In the genomic region with DNA sequence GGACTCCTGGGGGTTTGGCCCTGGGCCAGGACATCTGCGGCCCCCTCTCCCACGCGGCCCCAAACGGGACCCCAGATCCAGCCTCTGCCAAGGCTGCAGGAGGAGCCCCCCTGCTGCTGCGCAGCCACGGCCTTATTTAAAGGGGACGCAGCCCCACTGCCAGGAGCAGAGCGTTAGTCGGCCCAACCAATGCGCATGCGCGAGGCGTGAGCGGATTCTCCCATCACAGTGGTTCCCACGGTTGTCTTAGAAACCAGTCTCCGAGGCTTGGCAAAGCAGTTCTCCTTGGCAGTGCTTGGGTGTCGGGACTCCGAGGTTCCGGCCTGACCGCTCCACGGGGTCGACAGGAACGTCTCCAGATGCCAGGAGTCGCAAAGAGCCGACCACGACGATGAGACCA, we compare ENCODE assay signal across 1 cellular context.
TF ChIP-seq lines count a peak whose summit lies in the region.

No MANE protein-coding gene starts in this region.

TF ChIP-seq in SK-N-SH, 30 proteins besides CTCF, POLR2A, EP300 and RAD21 (continued from another document):
- TF ChIP-seq, protein P1, sequence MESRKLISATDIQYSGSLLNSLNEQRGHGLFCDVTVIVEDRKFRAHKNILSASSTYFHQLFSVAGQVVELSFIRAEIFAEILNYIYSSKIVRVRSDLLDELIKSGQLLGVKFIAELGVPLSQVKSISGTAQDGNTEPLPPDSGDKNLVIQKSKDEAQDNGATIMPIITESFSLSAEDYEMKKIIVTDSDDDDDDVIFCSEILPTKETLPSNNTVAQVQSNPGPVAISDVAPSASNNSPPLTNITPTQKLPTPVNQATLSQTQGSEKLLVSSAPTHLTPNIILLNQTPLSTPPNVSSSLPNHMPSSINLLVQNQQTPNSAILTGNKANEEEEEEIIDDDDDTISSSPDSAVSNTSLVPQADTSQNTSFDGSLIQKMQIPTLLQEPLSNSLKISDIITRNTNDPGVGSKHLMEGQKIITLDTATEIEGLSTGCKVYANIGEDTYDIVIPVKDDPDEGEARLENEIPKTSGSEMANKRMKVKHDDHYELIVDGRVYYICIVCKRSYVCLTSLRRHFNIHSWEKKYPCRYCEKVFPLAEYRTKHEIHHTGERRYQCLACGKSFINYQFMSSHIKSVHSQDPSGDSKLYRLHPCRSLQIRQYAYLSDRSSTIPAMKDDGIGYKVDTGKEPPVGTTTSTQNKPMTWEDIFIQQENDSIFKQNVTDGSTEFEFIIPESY (IDR thresholded peaks at IDR 0.05; ENCODE audit: borderline replicate concordance, low read depth): no peak
- TF ChIP-seq GABPA (IDR thresholded peaks at IDR 0.05; ENCODE audit: low read depth): no peak
- TF ChIP-seq, protein P2, sequence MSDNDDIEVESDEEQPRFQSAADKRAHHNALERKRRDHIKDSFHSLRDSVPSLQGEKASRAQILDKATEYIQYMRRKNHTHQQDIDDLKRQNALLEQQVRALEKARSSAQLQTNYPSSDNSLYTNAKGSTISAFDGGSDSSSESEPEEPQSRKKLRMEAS (IDR thresholded peaks at IDR 0.05; ENCODE audit: low read depth): no peak
- TF ChIP-seq NRF1 (IDR thresholded peaks at IDR 0.05; ENCODE audit: low read depth, low read length): no peak
- TF ChIP-seq ELF1 (IDR thresholded peaks at IDR 0.05): no peak
TF ChIP-seq in SK-N-SH: peak in this region for 0.
